Comparison of ENCODE assay signal across 15 cellular contexts in genomic region chr7:79922894-79923293, GRCh38.
DNase-seq lines count a peak whose midpoint lies in the region; ATAC-seq and TF ChIP-seq lines count a peak whose summit lies in the region.
"Had no signal": no experiment of that assay in that cellular context is flagged by ENCODE, and none has a peak within 500 bp of the region (broad histone marks: within the 10 kb centered on the region; RNA-seq: fewer than 3 reads in every experiment).

No MANE protein-coding gene starts in this region.

- H3K4me2 ChIP-seq in osteoblast (ENCODE audit: insufficient read depth, low read length), result no peak overlapping the region
- H3K4me2 ChIP-seq: A549, GM23338 had no signal

- H3K4me3 ChIP-seq in osteoblast (ENCODE audit: insufficient read depth, low read length) (no peak overlapping the region), upper lobe of left lung (no peak overlapping the region)
- H3K4me3 ChIP-seq: A549, GM23338 had no signal

- H3K4me1 ChIP-seq in osteoblast (ENCODE audit: insufficient read depth, low read length) (peaks cover 8% of the 10 kb centered on the region), upper lobe of left lung (no peaks in the 10 kb centered on the region)
- H3K4me1 ChIP-seq: A549, Caco-2 had no signal

- peak; percentile 23 for ATAC-seq in stimulated activated naive CD8-positive, alpha-beta T cell treated with anti-CD3 and anti-CD28 coated beads, Interleukin-15, amount 100 ng/mL, for 72 hours
- ATAC-seq in stimulated activated naive CD8-positive, alpha-beta T cell treated with anti-CD3 and anti-CD28 coated beads, Interleukin-15, Interleukin-2, amounts not matched to agents 100 U/mL and 50 U/mL, for 24 hours, result no peak
- ATAC-seq in upper lobe of left lung (ENCODE audit: low FRiP score in 2 of 2), result peak; percentile 21 to 46
- ATAC-seq: A549, GM23338 had no signal

- no peak overlapping the region for H2AFZ ChIP-seq in osteoblast (ENCODE audit: low read length)
- H2AFZ ChIP-seq: GM23338 had no signal

- WGBS in upper lobe of left lung, 2 donors, result 95 to 100% methylated on average over 5 of the region's 5 CpGs

- no peak overlapping the region for H3K27ac Mint-ChIP-seq in stimulated activated naive CD8-positive, alpha-beta T cell treated with anti-CD3 and anti-CD28 coated beads, Interleukin-15, amount 100 ng/mL, for 72 hours
- H3K27ac Mint-ChIP-seq: CD4-positive, alpha-beta T cell; GM23338 had no signal

- no peak overlapping the region for H3K4me3 Mint-ChIP-seq in stimulated activated naive CD8-positive, alpha-beta T cell treated with anti-CD3 and anti-CD28 coated beads, Interleukin-15, amount 100 ng/mL, for 72 hours
- H3K4me3 Mint-ChIP-seq: CD4-positive, alpha-beta T cell; GM23338 had no signal

- no peak for TF ChIP-seq POLR2A in upper lobe of left lung (IDR thresholded peaks at IDR 0.05)

- H3K27ac ChIP-seq in osteoblast (ENCODE audit: low read depth, low read length) (no peak overlapping the region), upper lobe of left lung (no peak overlapping the region)
- H3K27ac ChIP-seq: 22Rv1, A549, C4-2B had no signal

- H3K27me3 Mint-ChIP-seq in stimulated activated naive CD8-positive, alpha-beta T cell treated with anti-CD3 and anti-CD28 coated beads, Interleukin-15, amount 100 ng/mL, for 72 hours, result no peaks in the 10 kb centered on the region
- H3K27me3 Mint-ChIP-seq: CD4-positive, alpha-beta T cell had no signal

- no peaks in the 10 kb centered on the region for H4K20me1 ChIP-seq in osteoblast (ENCODE audit: insufficient read depth, low read length)

- H3K4me1 Mint-ChIP-seq in stimulated activated naive CD8-positive, alpha-beta T cell treated with anti-CD3 and anti-CD28 coated beads, Interleukin-15, amount 100 ng/mL, for 72 hours, result peaks cover under 1% of the 10 kb centered on the region
- H3K4me1 Mint-ChIP-seq: GM23338 had no signal

- H3K36me3 ChIP-seq in osteoblast (ENCODE audit: insufficient read depth, low read length) (no peaks in the 10 kb centered on the region), upper lobe of left lung (no peaks in the 10 kb centered on the region)

- peaks cover 6 to 20% of the 10 kb centered on the region in 2 donors for H3K9me3 Mint-ChIP-seq in stimulated activated naive CD8-positive, alpha-beta T cell treated with anti-CD3 and anti-CD28 coated beads, Interleukin-15, amount 100 ng/mL, for 72 hours

- H3K27me3 ChIP-seq in osteoblast (ENCODE audit: insufficient read depth, low read length) (no peaks in the 10 kb centered on the region), upper lobe of left lung (no peaks in the 10 kb centered on the region)

- H3K9me3 ChIP-seq in osteoblast (ENCODE audit: low read depth, low read length) (peaks cover 2% of the 10 kb centered on the region), upper lobe of left lung (no peaks in the 10 kb centered on the region)
- H3K9me3 ChIP-seq: A549, Caco-2 had no signal

- H3K79me2 ChIP-seq in osteoblast (ENCODE audit: insufficient read depth, low read length), result no peaks in the 10 kb centered on the region

- no peak for TF ChIP-seq EP300 in upper lobe of left lung (IDR thresholded peaks at IDR 0.05)

- no peak for DNase-seq in stimulated activated naive CD8-positive, alpha-beta T cell treated with anti-CD3 and anti-CD28 coated beads, Interleukin-15, amount 100 ng/mL, for 72 hours
- DNase-seq in stimulated activated naive CD8-positive, alpha-beta T cell treated with anti-CD3 and anti-CD28 coated beads, Interleukin-15, Interleukin-2, amounts not matched to agents 100 U/mL and 50 U/mL, for 24 hours, result no peak
- DNase-seq in osteoblast (ENCODE audit: insufficient read length, low spot score, missing footprints) (peak; percentile 29), upper lobe of left lung (peak in 1 of 2 donors; percentile 54), NCI-H2196 treated with DMSO at 0.1 percent for 48 hours (lab: John Stamatoyannopoulos, UW; ENCODE audit: unreplicated experiment) (no peak), HUDEP-2 (lab: John Stamatoyannopoulos, UW; ENCODE audit: unreplicated experiment in 76 of 76) (no peak)
- no peak for DNase-seq in activated CD4-positive, alpha-beta T cell treated with anti-CD3 and anti-CD28 coated beads for 48 hours
- DNase-seq: AML-193; Caco-2; CD4-positive, alpha-beta T cell; HCEC 1CT had no signal

- TF ChIP-seq CTCF in osteoblast (IDR thresholded peaks at IDR 0.05; ENCODE audit: extremely low read depth, low read depth, low read length) (no peak), upper lobe of left lung (IDR thresholded peaks at IDR 0.05) (no peak)
